23 cellular contexts compared by ENCODE assay signal in genomic region chr6:128606611-128607010, GRCh38.
A peak's percentile ranks its signal among the peaks of the same experiment; 100 is the strongest.
DNase-seq lines count a peak whose midpoint lies in the region; ATAC-seq and TF ChIP-seq lines count a peak whose summit lies in the region.
"Had no signal": no experiment of that assay in that cellular context is flagged by ENCODE, and none has a peak within 500 bp of the region (broad histone marks: within the 10 kb centered on the region; RNA-seq: fewer than 3 reads in every experiment).

No MANE protein-coding gene starts in this region.

- no peak overlapping the region for H3K27ac Mint-ChIP-seq in stimulated activated effector memory CD8-positive, alpha-beta T cell treated with anti-CD3 and anti-CD28 coated beads, Interleukin-12 subunit alpha, Interleukin-12 subunit beta, amount 100 ng/mL, for 72 hours
- H3K27ac Mint-ChIP-seq: activated naive CD4-positive, alpha-beta T cell treated with anti-CD3 and anti-CD28 coated beads, Interleukin-2, amount 10 ng/mL, durations not matched to agents 7 days and 5 days; effector memory CD8-positive, alpha-beta T cell; IgD-negative memory B cell; stimulated activated naive CD8-positive, alpha-beta T cell treated with anti-CD3 and anti-CD28 coated beads, Interleukin-15, Interleukin-2, amounts not matched to agents 100 ng/mL and 50 ng/mL, for 24 hours had no signal

- H3K4me3 Mint-ChIP-seq in stimulated activated effector memory CD8-positive, alpha-beta T cell treated with anti-CD3 and anti-CD28 coated beads, Interleukin-12 subunit alpha, Interleukin-12 subunit beta, amount 100 ng/mL, for 72 hours = no peak overlapping the region
- H3K4me3 Mint-ChIP-seq: activated naive CD4-positive, alpha-beta T cell treated with anti-CD3 and anti-CD28 coated beads, Interleukin-2, amount 10 ng/mL, durations not matched to agents 7 days and 5 days; effector memory CD8-positive, alpha-beta T cell; IgD-negative memory B cell; stimulated activated naive CD8-positive, alpha-beta T cell treated with anti-CD3 and anti-CD28 coated beads, Interleukin-15, Interleukin-2, amounts not matched to agents 100 ng/mL and 50 ng/mL, for 24 hours had no signal

- H3K36me3 ChIP-seq in RWPE2 (ENCODE audit: low read depth) (no peaks in the 10 kb centered on the region), lower lobe of right lung (no peaks in the 10 kb centered on the region), HAP-1 (replicated peaks) (no peaks in the 10 kb centered on the region)
- H3K36me3 ChIP-seq: heart right ventricle, transverse colon had no signal

- H3K27me3 ChIP-seq in RWPE2 (ENCODE audit: insufficient read depth, poor library complexity, severe bottlenecking) (no peaks in the 10 kb centered on the region), lower lobe of right lung (ENCODE audit: low read depth) (no peaks in the 10 kb centered on the region), HAP-1 (ENCODE audit: low read depth) (no peaks in the 10 kb centered on the region)
- H3K27me3 ChIP-seq: heart right ventricle, transverse colon had no signal

- no peaks in the 10 kb centered on the region for H3K4me1 Mint-ChIP-seq in stimulated activated effector memory CD8-positive, alpha-beta T cell treated with anti-CD3 and anti-CD28 coated beads, Interleukin-12 subunit alpha, Interleukin-12 subunit beta, amount 100 ng/mL, for 72 hours
- H3K4me1 Mint-ChIP-seq: activated naive CD4-positive, alpha-beta T cell treated with anti-CD3 and anti-CD28 coated beads, Interleukin-2, amount 10 ng/mL, durations not matched to agents 7 days and 5 days; IgD-negative memory B cell had no signal

- no peaks in the 10 kb centered on the region for H3K9me3 ChIP-seq in RWPE2 (ENCODE audit: severe bottlenecking)
- H3K9me3 ChIP-seq in lower lobe of right lung = no peaks in the 10 kb centered on the region
- no peaks in the 10 kb centered on the region for H3K9me3 ChIP-seq in HAP-1
- H3K9me3 ChIP-seq: transverse colon had no signal

- intact Hi-C loops in lower lobe of right lung (cut with DNase I) = no loop called here

- TF ChIP-seq CTCF in RWPE2 (IDR thresholded peaks at IDR 0.05; ENCODE audit: poor library complexity, severe bottlenecking) = no peak
- TF ChIP-seq CTCF in lower lobe of right lung (IDR thresholded peaks at IDR 0.05) = no peak

- ATAC-seq in GM18858 (IDR thresholded peaks at IDR 0.05; ENCODE audit: unreplicated experiment) = peak; percentile 68
- ATAC-seq in GM21717 (IDR thresholded peaks at IDR 0.05; ENCODE audit: unreplicated experiment) = peak; percentile 69
- peak; percentile 64 for ATAC-seq in HG03139 (IDR thresholded peaks at IDR 0.05; ENCODE audit: unreplicated experiment)
- no peak for ATAC-seq in RWPE2 (ENCODE audit: low read depth)
- no peak for ATAC-seq in lower lobe of right lung
- no peak for ATAC-seq in stimulated activated effector memory CD8-positive, alpha-beta T cell treated with anti-CD3 and anti-CD28 coated beads, Interleukin-12 subunit alpha, Interleukin-12 subunit beta, amount 100 ng/mL, for 72 hours
- ATAC-seq: effector memory CD8-positive, alpha-beta T cell; heart right ventricle; right cardiac atrium had no signal

- H3K27ac ChIP-seq in RWPE2 (ENCODE audit: poor library complexity, severe bottlenecking) = peak overlapping the region; percentile 95
- H3K27ac ChIP-seq in lower lobe of right lung = no peak overlapping the region
- H3K27ac ChIP-seq: GM23248, heart right ventricle, HL-60, transverse colon had no signal

- H3K4me1 ChIP-seq in RWPE2 (ENCODE audit: insufficient read depth, poor library complexity, severe bottlenecking) = peaks cover 19% of the 10 kb centered on the region
- no peaks in the 10 kb centered on the region for H3K4me1 ChIP-seq in lower lobe of right lung
- peaks cover 16% of the 10 kb centered on the region for H3K4me1 ChIP-seq in HAP-1
- H3K4me1 ChIP-seq: transverse colon had no signal

- in situ Hi-C loops in HAP-1 (cut with MboI; ENCODE audit: low sequenced_read_pairs) = no loop called here

- DNase-seq in RWPE2 (ENCODE audit: low spot score) (no peak), lower lobe of right lung (no peak), HAP-1 (ENCODE audit: low spot score in 2 of 2) (no peak)
- DNase-seq in activated CD4-positive, alpha-beta T cell treated with anti-CD3 and anti-CD28 coated beads, Interleukin-2, amount 50 U/mL, for 48 hours = no peak
- no peak for DNase-seq in stimulated activated effector memory CD8-positive, alpha-beta T cell treated with anti-CD3 and anti-CD28 coated beads, Interleukin-12 subunit alpha, Interleukin-12 subunit beta, amount 100 ng/mL, for 72 hours (ENCODE audit: low spot score in 2 of 2)
- DNase-seq: ACHN; activated CD4-positive, alpha-beta T cell treated with anti-CD3 and anti-CD28 coated beads, Interleukin-2, amount 50 U/mL, for 1 hour; activated naive CD4-positive, alpha-beta T cell treated with anti-CD3 and anti-CD28 coated beads, Interleukin-2, amount 10 ng/mL, durations not matched to agents 7 days and 5 days; aorta; DMS 273 treated with DMSO at 0.1 percent for 48 hours; effector memory CD8-positive, alpha-beta T cell; heart right ventricle; NCI-H2081; right cardiac atrium; SW 1271; transverse colon had no signal

- H3K9me3 Mint-ChIP-seq in stimulated activated effector memory CD8-positive, alpha-beta T cell treated with anti-CD3 and anti-CD28 coated beads, Interleukin-12 subunit alpha, Interleukin-12 subunit beta, amount 100 ng/mL, for 72 hours = peaks cover 2% of the 10 kb centered on the region
- H3K9me3 Mint-ChIP-seq: activated naive CD4-positive, alpha-beta T cell treated with anti-CD3 and anti-CD28 coated beads, Interleukin-2, amount 10 ng/mL, durations not matched to agents 7 days and 5 days; effector memory CD8-positive, alpha-beta T cell; stimulated activated naive CD8-positive, alpha-beta T cell treated with anti-CD3 and anti-CD28 coated beads, Interleukin-15, Interleukin-2, amounts not matched to agents 100 ng/mL and 50 ng/mL, for 24 hours had no signal

- H3K36me3 Mint-ChIP-seq in stimulated activated effector memory CD8-positive, alpha-beta T cell treated with anti-CD3 and anti-CD28 coated beads, Interleukin-12 subunit alpha, Interleukin-12 subunit beta, amount 100 ng/mL, for 72 hours = no peaks in the 10 kb centered on the region
- H3K36me3 Mint-ChIP-seq: activated naive CD4-positive, alpha-beta T cell treated with anti-CD3 and anti-CD28 coated beads, Interleukin-2, amount 10 ng/mL, durations not matched to agents 7 days and 5 days; IgD-negative memory B cell had no signal

- H3K4me3 ChIP-seq in RWPE2 (ENCODE audit: severe bottlenecking) (no peak overlapping the region), lower lobe of right lung (no peak overlapping the region), HAP-1 (no peak overlapping the region)
- H3K4me3 ChIP-seq: GM23248, heart right ventricle, transverse colon had no signal

Comparison
In these comparisons a context has a peak if more than half of its experiments do, and no peak if none do; other contexts are left out.
1. ATAC-seq: peak in GM18858 (single experiment), GM21717 (single experiment) and HG03139 (single experiment); none in RWPE2 (single experiment), lower lobe of right lung (0 of 2) and stimulated activated effector memory CD8-positive, alpha-beta T cell treated with anti-CD3 and anti-CD28 coated beads, Interleukin-12 subunit alpha, Interleukin-12 subunit beta, amount 100 ng/mL, for 72 hours (single experiment).